9 cellular contexts compared by ENCODE assay signal in genomic region chr19:49132974-49133609, GRCh38. TPM values are rescaled to one million over a fixed set of nuclear protein-coding genes. Genes with fewer than 3 reads are reported as not detected.
DNase-seq lines count a peak whose midpoint lies in the region; ATAC-seq, FAIRE-seq and TF ChIP-seq lines count a peak whose summit lies in the region.
"Had no signal": no experiment of that assay in that cellular context is flagged by ENCODE, and none has a peak within 500 bp of the region (broad histone marks: within the 10 kb centered on the region; RNA-seq: fewer than 3 reads in every experiment).

No MANE protein-coding gene starts in this region.

- peaks cover 7% of the 10 kb centered on the region for H3K36me3 Mint-ChIP-seq in dendritic cell treated with granulocyte-macrophage colony-stimulating factor and Interleukin-4, amounts not matched to agents 40 ng/mL and 50 ng/mL, for 4 days (ENCODE audit: low read depth)

- H3K9me3 ChIP-seq in A549 (no peaks in the 10 kb centered on the region), muscle layer of duodenum (ENCODE audit: control insufficient read depth in 1 of 2, low read length in 2 of 2) (no peaks in the 10 kb centered on the region), testis (no peaks in the 10 kb centered on the region)

- intact Hi-C loops in dendritic cell treated with granulocyte-macrophage colony-stimulating factor and Interleukin-4, amounts not matched to agents 40 ng/mL and 50 ng/mL, for 4 days (cut with micrococcal nuclease), result no loop called here
- intact Hi-C loops in testis (cut with DNase I; ENCODE audit: low total_unique reads), result no loop called here

- CTCF ChIA-PET in A549 (lab: Yijun Ruan, JAX), result interaction anchor here (1.6 to 21.0 kb wide), 4 partner anchors 12 to 36 kb away, joined by 5 to 298 read pairs (median 28); partner anchors contain the start of gene LIN7B

- FAIRE-seq in A549 (lab: Jason Lieb, UNC), result no peak
- FAIRE-seq: HTR-8/SVneo had no signal

- peak overlapping the region; percentile 53 for H3K4me2 ChIP-seq in A549

- H3K27ac Mint-ChIP-seq in dendritic cell treated with granulocyte-macrophage colony-stimulating factor and Interleukin-4, amounts not matched to agents 40 ng/mL and 50 ng/mL, for 4 days, result peak overlapping the region; percentile 62

- H3K27me3 ChIP-seq in muscle layer of duodenum (ENCODE audit: low read depth, low read length) (no peaks in the 10 kb centered on the region), testis (no peaks in the 10 kb centered on the region)

- no peaks in the 10 kb centered on the region for H3K36me3 ChIP-seq in muscle layer of duodenum (ENCODE audit: control insufficient read depth in 1 of 2, insufficient read depth in 2 of 2, low read length in 2 of 2)
- no peaks in the 10 kb centered on the region for H3K36me3 ChIP-seq in testis (ENCODE audit: low read depth, missing control alignments)

- 73% methylated on average over 43 of the region's 49 CpGs for WGBS in A549 (ENCODE audit: missing lambda C conversion rate)
- WGBS in testis, 2 donors, result 10 to 14% methylated on average over 18 to 47 of the region's 49 CpGs

- TF ChIP-seq CTCF in A549 (IDR thresholded peaks at IDR 0.05) (no peak), testis (IDR thresholded peaks at IDR 0.05) (no peak)

- ATAC-seq in A549 (peak; percentile 8 to 30; a peak in 4 of 6 replicates), GM18873 (IDR thresholded peaks at IDR 0.05; ENCODE audit: low FRiP score, unreplicated experiment) (no peak), GM21825 (IDR thresholded peaks at IDR 0.05; ENCODE audit: unreplicated experiment) (no peak), HG03520 (IDR thresholded peaks at IDR 0.05; ENCODE audit: unreplicated experiment) (no peak)

- no peak for TF ChIP-seq EP300 in A549 (IDR thresholded peaks at IDR 0.05)

- H3K9me3 Mint-ChIP-seq in dendritic cell treated with granulocyte-macrophage colony-stimulating factor and Interleukin-4, amounts not matched to agents 40 ng/mL and 50 ng/mL, for 4 days, result peaks cover 9% of the 10 kb centered on the region

- TF ChIP-seq POLR2A in A549 (IDR thresholded peaks at IDR 0.05; ENCODE audit: low read length) (no peak), testis (IDR thresholded peaks at IDR 0.05) (no peak)

- H3K27me3 Mint-ChIP-seq in dendritic cell treated with granulocyte-macrophage colony-stimulating factor and Interleukin-4, amounts not matched to agents 40 ng/mL and 50 ng/mL, for 4 days, result peaks cover 55% of the 10 kb centered on the region

- DNase-seq in A549 (ENCODE audit: low read depth in 1 of 2, low spot score in 1 of 2), result no peak
- peak; percentile 62 for DNase-seq in NCI-H146 (lab: John Stamatoyannopoulos, UW)
- DNase-seq in testis, result no peak

- H3K4me1 ChIP-seq in A549 (0 out of 3 replicates have a peak, but pooled peaks cover 4% of the 10 kb centered on the region), muscle layer of duodenum (ENCODE audit: control insufficient read depth in 1 of 2, insufficient read depth in 2 of 2, low read length in 2 of 2) (peaks cover 6 to 25% of the 10 kb centered on the region in 2 donors), testis (peaks cover 8% of the 10 kb centered on the region)

- peaks cover 60% of the 10 kb centered on the region for H3K4me1 Mint-ChIP-seq in dendritic cell treated with granulocyte-macrophage colony-stimulating factor and Interleukin-4, amounts not matched to agents 40 ng/mL and 50 ng/mL, for 4 days (ENCODE audit: low read depth)

- H3K4me3 ChIP-seq in A549, result peak overlapping the region; percentile 17; the same call in 2 of the 3 replicates
- H3K4me3 ChIP-seq in muscle layer of duodenum (ENCODE audit: low read depth in 1 of 2, low read length in 2 of 2), result peak overlapping the region; percentile 39 to 60
- H3K4me3 ChIP-seq in testis, result peak overlapping the region in 1 of 2 donors; percentile 5

- peak overlapping the region; percentile 6 to 54; a peak in 3 of 6 replicates for H3K27ac ChIP-seq in A549
- H3K27ac ChIP-seq in muscle layer of duodenum (ENCODE audit: low read length), result no peak overlapping the region
- H3K27ac ChIP-seq in testis, result no peak overlapping the region

- no peak for TF ChIP-seq RAD21 in A549 (conservative IDR thresholded peaks at IDR 0.05 in 1 of 2, IDR thresholded peaks at IDR 0.05 in 1 of 2)

- POLR2A ChIA-PET in A549 (lab: Yijun Ruan, JAX), result no interaction called here

- H3K4me3 Mint-ChIP-seq in dendritic cell treated with granulocyte-macrophage colony-stimulating factor and Interleukin-4, amounts not matched to agents 40 ng/mL and 50 ng/mL, for 4 days, result peak overlapping the region; percentile 78

TF ChIP-seq in A549, 52 proteins besides CTCF, POLR2A, EP300 and RAD21 (continues in another document):
- TF ChIP-seq HES2 (IDR thresholded peaks at IDR 0.05) (no peak), MAX (IDR thresholded peaks at IDR 0.05) (no peak), REST (IDR thresholded peaks at IDR 0.05) (no peak)

RNA-seq across cellular contexts. Expression of gene PPFIA3, which starts 13.7 kb away (rescaled TPM):
- polyA plus RNA-seq in A549 (2011; rRNA removed) (2.5 and 3.2 TPM in 2 replicates), A549 (2017; fragmentation: RNase III; extraction: RNeasy Plus Mini Kit Qiagen cat#74134 plus additional on column Dnase treatment) (6.5 to 8.0 TPM (median 7.3 TPM) in 3 replicates), testis (ENCODE audit: insufficient read depth, low read depth, low replicate concordance) (8.8 TPM)
- polyA plus RNA-seq in A549 (2012; cell fraction: cytosol; rRNA removed), result 6.2 and 8.3 TPM in 2 replicates
- polyA plus RNA-seq in A549 (2012; cell fraction: nucleus; rRNA removed), result 16.1 and 19.2 TPM in 2 replicates
- 4.7 and 5.5 TPM in 2 replicates for polyA minus RNA-seq in A549 (2011; rRNA and poly(A)+ RNA removed)
- 10 to 100 TPM in 1 of 2 donors, 1 to 10 TPM in 1; 9.2 to 13.1 TPM for total RNA-seq in testis

RNA-seq across cellular contexts. Expression of gene C19orf73, which starts 14.1 kb away (rescaled TPM):
- polyA plus RNA-seq in A549 (2011; rRNA removed) (1.4 and 1.8 TPM in 2 replicates), A549 (2017; fragmentation: RNase III; extraction: RNeasy Plus Mini Kit Qiagen cat#74134 plus additional on column Dnase treatment) (1.7 to 2.2 TPM (median 1.7 TPM) in 3 replicates), testis (ENCODE audit: insufficient read depth, low read depth, low replicate concordance) (1.5 TPM)
- 6.3 and 6.8 TPM in 2 replicates for polyA plus RNA-seq in A549 (2012; cell fraction: cytosol; rRNA removed)
- 4.9 and 5.0 TPM in 2 replicates for polyA plus RNA-seq in A549 (2012; cell fraction: nucleus; rRNA removed)
- polyA minus RNA-seq in A549 (2011; rRNA and poly(A)+ RNA removed), result 1.6 and 1.7 TPM in 2 replicates
- total RNA-seq in testis, result 1 to 10 TPM; 4.0 to 8.5 TPM

RNA-seq across cellular contexts. Expression of gene LIN7B, which starts 18.9 kb away (rescaled TPM):
- polyA plus RNA-seq in A549 (2011; rRNA removed) (4.6 and 5.4 TPM in 2 replicates), A549 (2017; fragmentation: RNase III; extraction: RNeasy Plus Mini Kit Qiagen cat#74134 plus additional on column Dnase treatment) (7.1 to 8.3 TPM (median 8.0 TPM) in 3 replicates), testis (ENCODE audit: insufficient read depth, low read depth, low replicate concordance) (22.4 TPM)
- polyA plus RNA-seq in A549 (2012; cell fraction: cytosol; rRNA removed), result 16.6 and 16.9 TPM in 2 replicates
- polyA plus RNA-seq in A549 (2012; cell fraction: nucleus; rRNA removed), result 13.0 and 18.7 TPM in 2 replicates
- polyA minus RNA-seq in A549 (2011; rRNA and poly(A)+ RNA removed), result 2.7 and 2.9 TPM in 2 replicates
- total RNA-seq in testis, result 10 to 100 TPM; 57.6 to 66.2 TPM

RNA-seq across cellular contexts. Expression of gene HRC, which starts 22.1 kb away (rescaled TPM):
- polyA plus RNA-seq in A549 (2011; rRNA removed) (0.04 TPM in 1 of 2 replicates, not detected in the other), A549 (2017; fragmentation: RNase III; extraction: RNeasy Plus Mini Kit Qiagen cat#74134 plus additional on column Dnase treatment) (0.04 to 0.05 TPM in 2 of 3 replicates, not detected in the other), testis (ENCODE audit: insufficient read depth, low read depth, low replicate concordance) (4.1 TPM)
- polyA plus RNA-seq in A549 (2012; cell fraction: cytosol; rRNA removed), result 0.05 TPM in 1 of 2 replicates, not detected in the other
- polyA plus RNA-seq in A549 (2012; cell fraction: nucleus; rRNA removed), result 0.02 TPM in 1 of 2 replicates, not detected in the other
- polyA minus RNA-seq in A549 (2011; rRNA and poly(A)+ RNA removed), result not detected in 2 replicates
- total RNA-seq in testis, result 1 to 10 TPM; 1.8 to 5.4 TPM

RNA-seq across cellular contexts. Expression of gene TRPM4, which starts 24.5 kb away (rescaled TPM):
- 4.7 and 4.9 TPM in 2 replicates for polyA plus RNA-seq in A549 (2011; rRNA removed)
- 9.1 and 9.3 TPM in 2 replicates for polyA plus RNA-seq in A549 (2012; cell fraction: cytosol; rRNA removed)
- polyA plus RNA-seq in A549 (2012; cell fraction: nucleus; rRNA removed), result 50.4 and 52.0 TPM in 2 replicates
- polyA plus RNA-seq in A549 (2017; fragmentation: RNase III; extraction: RNeasy Plus Mini Kit Qiagen cat#74134 plus additional on column Dnase treatment), result 8.4 to 9.4 TPM (median 9.1 TPM) in 3 replicates
- polyA minus RNA-seq in A549 (2011; rRNA and poly(A)+ RNA removed), result 9.9 and 11.4 TPM in 2 replicates
- 10 to 100 TPM; 30.5 to 45.7 TPM for total RNA-seq in testis
- polyA plus RNA-seq in testis (ENCODE audit: insufficient read depth, low read depth, low replicate concordance), result 16.0 TPM

Comparison
In these comparisons a context has a peak if more than half of its experiments do, and no peak if none do; other contexts are left out.
1. ATAC-seq: peak in A549 (2 of 2); none in GM18873 (single experiment), GM21825 (single experiment) and HG03520 (single experiment).
2. H3K27ac ChIP-seq: peak in A549 (2 of 2); none in muscle layer of duodenum (single experiment) and testis (0 of 2).